2 cellular contexts compared by ENCODE assay signal in genomic region chr7:82472966-82473365, GRCh38.
TF ChIP-seq lines count a peak whose summit lies in the region.

No MANE protein-coding gene starts in this region.

TF ChIP-seq in A549, 52 proteins besides CTCF, POLR2A, EP300 and RAD21 (continued from another document):
- TF ChIP-seq, protein P1, sequence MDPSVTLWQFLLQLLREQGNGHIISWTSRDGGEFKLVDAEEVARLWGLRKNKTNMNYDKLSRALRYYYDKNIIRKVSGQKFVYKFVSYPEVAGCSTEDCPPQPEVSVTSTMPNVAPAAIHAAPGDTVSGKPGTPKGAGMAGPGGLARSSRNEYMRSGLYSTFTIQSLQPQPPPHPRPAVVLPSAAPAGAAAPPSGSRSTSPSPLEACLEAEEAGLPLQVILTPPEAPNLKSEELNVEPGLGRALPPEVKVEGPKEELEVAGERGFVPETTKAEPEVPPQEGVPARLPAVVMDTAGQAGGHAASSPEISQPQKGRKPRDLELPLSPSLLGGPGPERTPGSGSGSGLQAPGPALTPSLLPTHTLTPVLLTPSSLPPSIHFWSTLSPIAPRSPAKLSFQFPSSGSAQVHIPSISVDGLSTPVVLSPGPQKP (IDR thresholded peaks at IDR 0.05; ENCODE audit: low read depth, low read length), result no peak
- no peak for TF ChIP-seq POLR2AphosphoS2 (conservative IDR thresholded peaks at IDR 0.05; ENCODE audit: low read length)
- 0 out of 2 replicates have a peak, but pooled peaks have one; percentile 26 for TF ChIP-seq NFE2L2 (conservative IDR thresholded peaks at IDR 0.05; ENCODE audit: low read length)

TF ChIP-seq in IMR-90, 13 proteins besides CTCF, POLR2A, EP300 and RAD21 (continued from another document):
- no peak for TF ChIP-seq MAZ (IDR thresholded peaks at IDR 0.05; ENCODE audit: borderline replicate concordance, low read depth, low read length)
- no peak for TF ChIP-seq NFE2L2 (IDR thresholded peaks at IDR 0.05; ENCODE audit: low read depth, low read length)
- TF ChIP-seq, protein P2, sequence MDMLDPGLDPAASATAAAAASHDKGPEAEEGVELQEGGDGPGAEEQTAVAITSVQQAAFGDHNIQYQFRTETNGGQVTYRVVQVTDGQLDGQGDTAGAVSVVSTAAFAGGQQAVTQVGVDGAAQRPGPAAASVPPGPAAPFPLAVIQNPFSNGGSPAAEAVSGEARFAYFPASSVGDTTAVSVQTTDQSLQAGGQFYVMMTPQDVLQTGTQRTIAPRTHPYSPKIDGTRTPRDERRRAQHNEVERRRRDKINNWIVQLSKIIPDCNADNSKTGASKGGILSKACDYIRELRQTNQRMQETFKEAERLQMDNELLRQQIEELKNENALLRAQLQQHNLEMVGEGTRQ (IDR thresholded peaks at IDR 0.05; ENCODE audit: low read depth, low read length), result no peak
- no peak for TF ChIP-seq MXI1 (IDR thresholded peaks at IDR 0.05; ENCODE audit: borderline replicate concordance, low read depth, low read length)
